In the genomic region with DNA sequence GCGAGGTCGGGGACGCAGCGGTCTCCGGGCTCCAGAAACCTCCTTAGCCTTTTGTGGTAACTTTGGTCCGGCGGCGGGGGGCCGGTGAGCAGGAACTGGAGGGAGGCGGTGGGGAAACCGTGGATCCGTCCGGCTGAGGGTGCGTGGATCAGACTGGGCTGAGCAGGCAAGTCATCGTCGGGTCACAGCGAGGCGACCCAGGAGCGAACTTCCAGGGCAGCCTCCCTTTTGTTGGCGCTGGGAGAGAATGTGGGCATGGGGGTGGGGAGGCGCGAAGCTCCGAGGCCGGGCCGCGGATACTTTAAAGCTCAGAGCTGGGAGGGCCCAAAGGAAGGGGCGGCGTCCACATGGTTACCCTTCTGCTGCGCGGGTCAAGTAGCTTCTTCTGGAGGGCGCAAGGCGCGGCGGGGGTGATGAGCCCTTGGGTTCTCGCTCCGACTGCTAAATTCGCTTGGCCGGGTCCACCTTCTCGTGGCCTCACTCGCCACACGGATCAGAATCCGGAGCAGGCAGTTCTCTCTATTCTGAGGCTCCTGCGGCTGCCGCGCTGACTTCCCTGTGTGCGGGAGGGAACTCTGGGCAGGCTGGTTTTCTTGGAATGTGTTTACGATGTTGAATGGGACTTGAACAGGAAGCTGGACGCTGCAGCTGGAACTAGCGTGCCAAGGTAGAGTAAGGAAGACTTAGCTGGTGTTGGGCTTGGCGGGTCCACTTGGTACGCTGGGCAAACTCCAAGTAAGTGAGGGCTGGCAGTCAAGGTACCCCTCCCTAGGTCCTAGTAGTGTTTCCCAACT, we compare ENCODE assay signal across 1 cellular context.
TF ChIP-seq lines count a peak whose summit lies in the region.

No MANE protein-coding gene starts in this region.

TF ChIP-seq in IMR-90, 13 proteins besides CTCF, POLR2A, EP300 and RAD21 (continued from another document):
- TF ChIP-seq, protein P1, sequence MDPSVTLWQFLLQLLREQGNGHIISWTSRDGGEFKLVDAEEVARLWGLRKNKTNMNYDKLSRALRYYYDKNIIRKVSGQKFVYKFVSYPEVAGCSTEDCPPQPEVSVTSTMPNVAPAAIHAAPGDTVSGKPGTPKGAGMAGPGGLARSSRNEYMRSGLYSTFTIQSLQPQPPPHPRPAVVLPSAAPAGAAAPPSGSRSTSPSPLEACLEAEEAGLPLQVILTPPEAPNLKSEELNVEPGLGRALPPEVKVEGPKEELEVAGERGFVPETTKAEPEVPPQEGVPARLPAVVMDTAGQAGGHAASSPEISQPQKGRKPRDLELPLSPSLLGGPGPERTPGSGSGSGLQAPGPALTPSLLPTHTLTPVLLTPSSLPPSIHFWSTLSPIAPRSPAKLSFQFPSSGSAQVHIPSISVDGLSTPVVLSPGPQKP (IDR thresholded peaks at IDR 0.05; ENCODE audit: borderline replicate concordance, low read depth, low read length): no peak
- TF ChIP-seq MAFK (IDR thresholded peaks at IDR 0.05; ENCODE audit: low read depth, low read length) (no peak), NFE2L2 (IDR thresholded peaks at IDR 0.05; ENCODE audit: low read depth, low read length) (no peak), CEBPB (IDR thresholded peaks at IDR 0.05; ENCODE audit: low read depth, low read length) (peak; percentile 24; the same call in 1 of the 2 replicates)
TF ChIP-seq in IMR-90: peak in this region for 2.
